In the genomic region with DNA sequence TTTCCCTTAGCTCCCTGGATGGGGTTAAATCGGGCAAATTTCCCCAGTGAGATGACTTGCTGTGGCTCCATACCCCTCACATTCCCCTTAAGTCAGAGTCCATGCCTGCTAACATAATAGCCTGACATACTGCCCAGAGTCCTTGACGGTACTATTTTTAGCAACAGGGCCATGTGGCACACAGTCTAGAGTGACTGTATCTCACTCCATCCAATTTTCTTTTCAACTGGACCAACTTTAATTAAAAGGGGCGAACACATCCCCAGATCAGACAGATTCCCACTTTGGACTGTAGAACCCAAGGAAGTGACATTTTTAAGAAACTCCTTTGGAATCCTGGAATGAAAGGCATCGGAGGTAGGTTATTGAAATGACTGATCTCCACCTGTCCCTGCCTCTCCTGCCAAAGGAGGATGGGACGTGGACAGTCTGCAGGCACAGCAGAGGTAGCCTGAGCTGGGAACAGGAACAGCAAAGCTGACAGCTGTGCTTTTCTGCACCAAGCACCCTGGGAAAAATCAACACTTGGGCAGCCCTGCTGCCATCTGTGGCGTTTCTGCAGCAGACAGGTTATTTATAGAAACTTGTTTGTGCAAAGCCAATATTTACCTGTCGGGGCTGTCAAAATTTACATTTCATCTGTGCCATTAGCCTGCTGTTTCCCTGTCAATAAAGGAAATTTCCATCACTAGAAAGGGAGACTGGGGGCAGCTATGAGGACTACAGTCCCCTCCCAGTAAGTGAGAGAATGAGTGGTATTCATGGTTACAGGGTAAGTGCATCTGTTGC, we compare ENCODE assay signal across 12 cellular contexts.
DNase-seq lines count a peak whose midpoint lies in the region; ATAC-seq lines count a peak whose summit lies in the region.
"Had no signal": no experiment of that assay in that cellular context is flagged by ENCODE, and none has a peak within 500 bp of the region (broad histone marks: within the 10 kb centered on the region; RNA-seq: fewer than 3 reads in every experiment).

No MANE protein-coding gene starts in this region.

- H3K27ac ChIP-seq in skeletal muscle tissue (ENCODE audit: low read depth, low read length): no peak overlapping the region
- H3K27ac ChIP-seq: esophagus squamous epithelium, uterus had no signal

- H3K4me3 ChIP-seq in skeletal muscle tissue (ENCODE audit: low read length in 3 of 3): peak overlapping the region in 2 of 3 donors; percentile 24 to 39
- H3K4me3 ChIP-seq: esophagus squamous epithelium, uterus had no signal

- H3K27me3 ChIP-seq in skeletal muscle tissue (ENCODE audit: control insufficient read depth in 3 of 3, insufficient read depth in 3 of 3, low read length in 3 of 3): no peaks in the 10 kb centered on the region
- H3K27me3 ChIP-seq: esophagus squamous epithelium, uterus had no signal

- peaks cover 0 to 6% (median 3%) of the 10 kb centered on the region in 3 donors for H3K9me3 ChIP-seq in skeletal muscle tissue (ENCODE audit: control insufficient read depth in 3 of 3, low read length in 3 of 3)
- H3K9me3 ChIP-seq: uterus had no signal

- no peak for ATAC-seq in HG03354 (IDR thresholded peaks at IDR 0.05; ENCODE audit: poor library complexity, severe bottlenecking, unreplicated experiment)

- H3K4me1 ChIP-seq in skeletal muscle tissue (ENCODE audit: control insufficient read depth in 3 of 3, insufficient read depth in 3 of 3, low read length in 3 of 3): peaks cover 7 to 14% (median 12%) of the 10 kb centered on the region in 3 donors
- H3K4me1 ChIP-seq: uterus had no signal

- DNase-seq in NCI-H2107 treated with DMSO at 0.1 percent for 48 hours (lab: John Stamatoyannopoulos, UW; ENCODE audit: unreplicated experiment) (peak; percentile 14), NCI-H2107 (lab: John Stamatoyannopoulos, UW) (no peak), NCI-H510A treated with DMSO at 0.1 percent for 48 hours (lab: John Stamatoyannopoulos, UW) (peak; percentile 93), ecto neural progenitor cell (ENCODE audit: low spot score) (peak; percentile 15), hypothalamus (lab: John Stamatoyannopoulos, UW) (no peak), dermis blood vessel endothelial cell (no peak)
- DNase-seq: activated T-cell treated with anti-CD3 and anti-CD28 coated beads for 4 hours, esophagus squamous epithelium, T-helper 9 cell, uterus had no signal

- H3K9ac ChIP-seq in skeletal muscle tissue (ENCODE audit: low read depth in 1 of 3, low read length in 3 of 3): no peak overlapping the region

- no peaks in the 10 kb centered on the region for H3K36me3 ChIP-seq in skeletal muscle tissue (ENCODE audit: control insufficient read depth in 3 of 3, insufficient read depth in 3 of 3, low read length in 3 of 3)
- H3K36me3 ChIP-seq: esophagus squamous epithelium, uterus had no signal

Comparison
In these comparisons a context has a peak if more than half of its experiments do, and no peak if none do; other contexts are left out.
1. DNase-seq: peak in NCI-H2107 treated with DMSO at 0.1 percent for 48 hours (single experiment), NCI-H510A treated with DMSO at 0.1 percent for 48 hours (single experiment) and ecto neural progenitor cell (single experiment); none in NCI-H2107 (single experiment), hypothalamus (0 of 51) and dermis blood vessel endothelial cell (single experiment).